ENCODE assay signal across 7 cellular contexts in the genomic region with DNA sequence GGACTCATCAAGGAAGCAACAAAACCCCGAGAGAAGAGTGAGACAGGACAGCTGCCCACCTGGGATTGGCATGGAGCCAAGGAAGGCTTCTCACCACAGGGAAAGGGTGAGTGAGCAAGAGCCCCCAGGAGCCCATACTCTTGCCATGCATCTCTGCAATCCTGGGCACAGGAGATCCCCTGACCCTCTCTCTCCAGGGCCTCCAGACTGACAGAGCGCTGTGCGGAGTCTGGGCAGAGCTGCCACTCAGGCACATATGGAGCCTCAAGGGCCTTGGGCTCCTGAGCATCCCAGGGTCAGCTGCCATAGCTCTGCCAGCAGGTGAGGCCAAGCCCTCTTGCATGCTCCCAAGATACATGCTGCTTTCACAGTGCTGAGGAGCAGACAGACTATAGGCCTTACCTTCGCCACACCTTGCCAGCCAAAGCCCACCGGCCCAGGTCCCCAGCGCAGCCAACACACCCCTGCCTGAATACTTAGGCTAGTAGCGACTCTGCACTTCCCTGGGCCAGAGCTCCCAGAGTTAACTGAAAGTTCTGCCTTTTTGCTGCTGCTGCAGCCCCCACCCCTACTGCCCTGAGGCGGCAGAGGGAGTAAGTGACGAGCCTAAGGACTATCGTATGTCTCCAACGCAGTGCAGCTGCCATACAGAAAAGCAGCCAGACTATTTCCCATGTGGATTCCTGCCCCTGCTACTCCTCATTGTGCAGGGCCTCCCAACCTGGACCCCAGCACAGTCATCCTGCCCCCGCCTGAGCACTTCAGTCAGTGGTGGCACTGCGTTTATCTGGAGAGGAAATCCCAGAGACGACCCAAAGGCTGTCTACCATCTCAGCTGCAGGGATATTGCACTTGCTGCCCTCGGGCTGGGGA.
DNase-seq lines count a peak whose midpoint lies in the region; ATAC-seq and TF ChIP-seq lines count a peak whose summit lies in the region.
"Not testable (repeated sequence)": the region's sequence is repeated elsewhere in the genome, so short reads cannot be mapped to it uniquely, and the experiment has no call there.

No MANE protein-coding gene starts in this region.

- not testable (repeated sequence) for TF ChIP-seq RAD21 in HCT116 (IDR thresholded peaks at IDR 0.05; ENCODE audit: low read depth)

- BruUV-seq in HCT116 (replicated peaks; lab: Mats Ljungman, UMichigan), result not testable (repeated sequence)

- H3K9ac ChIP-seq in HCT116 (ENCODE audit: low read length); endodermal cell (ENCODE audit: extremely low read depth, low read length, poor library complexity, severe bottlenecking): not testable (repeated sequence)

- not testable (repeated sequence) for H3K27me3 ChIP-seq in HCT116 (ENCODE audit: insufficient read depth, low read length); endodermal cell (ENCODE audit: control insufficient read depth, insufficient read depth, low read length, poor library complexity, severe bottlenecking)

- not testable (repeated sequence) for H3K9me3 ChIP-seq in HCT116 (ENCODE audit: control insufficient read depth in 1 of 2, insufficient read depth in 1 of 2, low read depth in 1 of 2, low read length in 2 of 2); T-helper 17 cell (ENCODE audit: control insufficient read depth, low read length, poor library complexity, severe bottlenecking); endodermal cell (ENCODE audit: control insufficient read depth, low read length)

- not testable (repeated sequence) for H3K4me1 Mint-ChIP-seq in T-helper 17 cell; natural killer cell treated with Interleukin-12 subunit alpha and Interleukin-12 subunit beta and Interleukin-15 and Interleukin-18, amount 100 ng/mL, for 72 hours (ENCODE audit: low read depth in 2 of 2); stimulated activated effector memory CD8-positive, alpha-beta T cell treated with anti-CD3 and anti-CD28 coated beads, Interleukin-12 subunit alpha, Interleukin-12 subunit beta, amount 100 ng/mL, for 72 hours
- peaks cover 25% of the 10 kb centered on the region for H3K4me1 Mint-ChIP-seq in endodermal cell

- H2AFZ ChIP-seq in HCT116 (ENCODE audit: low read depth, low read length, poor library complexity, severe bottlenecking), result not testable (repeated sequence)

- H3K9me3 Mint-ChIP-seq in endodermal cell; natural killer cell treated with Interleukin-12 subunit alpha and Interleukin-12 subunit beta and Interleukin-15 and Interleukin-18, amount 100 ng/mL, for 72 hours; stimulated activated effector memory CD8-positive, alpha-beta T cell treated with anti-CD3 and anti-CD28 coated beads, Interleukin-12 subunit alpha, Interleukin-12 subunit beta, amount 100 ng/mL, for 72 hours: not testable (repeated sequence)

- 73 to 93% methylated on average over 3 to 14 of the region's 15 CpGs for WGBS in endodermal cell (ENCODE audit: insufficient coverage in 1 of 2, insufficient read length in 1 of 2), 2 experiments

- not testable (repeated sequence) for H4K20me1 ChIP-seq in HCT116 (ENCODE audit: insufficient read depth)

- not testable (repeated sequence) for H3K79me2 ChIP-seq in HCT116 (ENCODE audit: insufficient read depth, low read length)

- H3K27me3 Mint-ChIP-seq in T-helper 17 cell; endodermal cell (ENCODE audit: insufficient read depth); natural killer cell treated with Interleukin-12 subunit alpha and Interleukin-12 subunit beta and Interleukin-15 and Interleukin-18, amount 100 ng/mL, for 72 hours: not testable (repeated sequence)

- not testable (repeated sequence) for H3K36me3 Mint-ChIP-seq in T-helper 17 cell (ENCODE audit: low read depth); endodermal cell (ENCODE audit: low read depth); natural killer cell treated with Interleukin-12 subunit alpha and Interleukin-12 subunit beta and Interleukin-15 and Interleukin-18, amount 100 ng/mL, for 72 hours; stimulated activated effector memory CD8-positive, alpha-beta T cell treated with anti-CD3 and anti-CD28 coated beads, Interleukin-12 subunit alpha, Interleukin-12 subunit beta, amount 100 ng/mL, for 72 hours

- H3K27ac Mint-ChIP-seq in T-helper 17 cell, result peak overlapping the region; percentile 70
- not testable (repeated sequence) for H3K27ac Mint-ChIP-seq in endodermal cell; natural killer cell treated with Interleukin-12 subunit alpha and Interleukin-12 subunit beta and Interleukin-15 and Interleukin-18, amount 100 ng/mL, for 72 hours; stimulated activated effector memory CD8-positive, alpha-beta T cell treated with anti-CD3 and anti-CD28 coated beads, Interleukin-12 subunit alpha, Interleukin-12 subunit beta, amount 100 ng/mL, for 72 hours

- not testable (repeated sequence) for H3K4me2 ChIP-seq in HCT116 (ENCODE audit: low read length)

- RAD21 ChIA-PET in HCT116 (lab: Charles Lee; ENCODE audit: low non-redundant PET in 1 of 2, low total read pairs in 2 of 2, uncharacterized antibody in 2 of 2, unreplicated experiment in 2 of 2), result not testable (repeated sequence)

- H3K27ac ChIP-seq in HCT116 (ENCODE audit: low read depth, low read length) (peak overlapping the region; percentile 65), endodermal cell (ENCODE audit: low read depth, low read length) (peak overlapping the region; percentile 60)

- H3K4me3 Mint-ChIP-seq in T-helper 17 cell, result peak overlapping the region; percentile 7
- not testable (repeated sequence) for H3K4me3 Mint-ChIP-seq in endodermal cell; natural killer cell treated with Interleukin-12 subunit alpha and Interleukin-12 subunit beta and Interleukin-15 and Interleukin-18, amount 100 ng/mL, for 72 hours; stimulated activated effector memory CD8-positive, alpha-beta T cell treated with anti-CD3 and anti-CD28 coated beads, Interleukin-12 subunit alpha, Interleukin-12 subunit beta, amount 100 ng/mL, for 72 hours

- not testable (repeated sequence) for ATAC-seq in HCT116, T-helper 17 cell
- ATAC-seq in natural killer cell treated with Interleukin-12 subunit alpha and Interleukin-12 subunit beta and Interleukin-15 and Interleukin-18, amount 100 ng/mL, for 72 hours, result peak; percentile 44 to 61
- ATAC-seq in stimulated activated effector memory CD8-positive, alpha-beta T cell treated with anti-CD3 and anti-CD28 coated beads, Interleukin-12 subunit alpha, Interleukin-12 subunit beta, amount 100 ng/mL, for 72 hours, result peak; percentile 32

- POLR2A ChIA-PET in HCT116 (lab: Charles Lee), result not testable (repeated sequence)

- peaks cover 45 to 51% of the 10 kb centered on the region in 2 experiments for H3K4me1 ChIP-seq in HCT116 (ENCODE audit: control insufficient read depth in 1 of 2, insufficient read depth in 2 of 2, low read length in 2 of 2)
- not testable (repeated sequence) for H3K4me1 ChIP-seq in endodermal cell (ENCODE audit: control insufficient read depth, insufficient read depth, low read length)

- H3K4me3 ChIP-seq in HCT116 (replicated peaks in 1 of 2; ENCODE audit: low read depth in 1 of 2, low read length in 2 of 2); endodermal cell (ENCODE audit: low read length): not testable (repeated sequence)

- TF ChIP-seq POLR2A in HCT116 (IDR thresholded peaks at IDR 0.05; ENCODE audit: borderline replicate concordance, extremely low read depth, insufficient read depth, insufficient read length), result not testable (repeated sequence)

- H3K36me3 ChIP-seq in HCT116 (ENCODE audit: control insufficient read depth in 1 of 2, insufficient read depth in 2 of 2, low read length in 2 of 2); endodermal cell (ENCODE audit: control insufficient read depth, insufficient read depth, low read length): not testable (repeated sequence)

- TF ChIP-seq CTCF in HCT116 (IDR thresholded peaks at IDR 0.05 in 2 of 3, conservative IDR thresholded peaks at IDR 0.05 in 1 of 3; ENCODE audit: borderline replicate concordance in 1 of 3, insufficient read depth in 1 of 3, low read depth in 2 of 3, low read length in 2 of 3); endodermal cell (conservative IDR thresholded peaks at IDR 0.05): not testable (repeated sequence)

- CTCF ChIA-PET in HCT116 (lab: Charles Lee), result not testable (repeated sequence)

- H3K9me2 ChIP-seq in HCT116 (ENCODE audit: insufficient read depth), result not testable (repeated sequence)

- DNase-seq in HCT116 (ENCODE audit: low read depth, low spot score); T-helper 17 cell; natural killer cell treated with Interleukin-12 subunit alpha and Interleukin-12 subunit beta and Interleukin-15 and Interleukin-18, amount 100 ng/mL, for 72 hours (ENCODE audit: low spot score); stimulated activated effector memory CD8-positive, alpha-beta T cell treated with anti-CD3 and anti-CD28 coated beads, Interleukin-12 subunit alpha, Interleukin-12 subunit beta, amount 100 ng/mL, for 72 hours (ENCODE audit: low spot score in 2 of 2): not testable (repeated sequence)
- DNase-seq in NCI-H2171 treated with DMSO at 0.1 percent for 48 hours (lab: John Stamatoyannopoulos, UW), result peak; percentile 26
- DNase-seq in endodermal cell, result peak; percentile 49
- peak; percentile 33 for DNase-seq in kidney tubule cell (ENCODE audit: low spot score)

- intact Hi-C loops in HCT116 (cut with micrococcal nuclease), result not testable (repeated sequence)
